1 cellular context compared by ENCODE assay signal in the genomic region with DNA sequence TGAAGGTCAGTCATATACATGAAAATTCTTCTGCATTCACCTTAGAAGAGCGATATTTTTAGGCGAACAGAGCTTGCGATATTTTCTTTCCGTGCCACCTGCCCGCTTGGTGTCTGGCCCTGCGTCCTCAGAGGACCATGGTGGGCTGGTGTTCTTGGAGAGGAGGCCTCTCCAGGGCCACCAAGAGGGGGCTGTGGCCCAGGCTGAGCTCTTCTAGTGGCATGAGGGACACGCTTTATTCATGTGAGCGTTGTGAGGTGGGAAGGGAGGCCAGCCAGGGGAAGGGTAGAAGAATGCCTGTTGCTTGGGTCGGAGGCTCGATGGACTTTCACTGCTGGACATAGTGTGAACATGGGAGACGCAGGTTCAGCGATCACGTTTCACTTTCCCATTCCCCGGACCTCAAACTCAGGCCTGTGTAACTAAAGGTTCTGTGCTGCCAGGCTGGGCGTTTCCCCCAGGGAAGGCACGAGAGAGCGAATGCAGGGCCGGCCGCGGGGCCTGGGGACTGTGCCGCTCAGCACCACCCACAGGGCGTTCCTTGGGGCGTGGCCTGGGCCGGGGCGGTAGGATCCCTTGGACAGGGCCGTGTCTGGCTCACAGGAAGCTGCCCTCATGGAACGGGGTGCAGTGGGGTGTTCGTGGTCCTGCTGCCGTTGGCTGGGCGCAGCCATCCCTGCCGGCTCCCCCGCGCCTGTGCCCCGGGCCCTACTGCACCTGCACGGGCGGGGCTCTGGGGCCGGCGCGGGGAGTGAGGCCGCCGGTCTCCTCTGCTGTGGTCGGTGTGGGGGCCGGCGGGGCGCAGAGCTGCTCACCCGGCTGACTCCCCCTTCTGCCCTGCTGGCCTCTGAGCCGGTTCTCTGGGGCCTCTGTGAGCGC.
TF ChIP-seq lines count a peak whose summit lies in the region.

No MANE protein-coding gene starts in this region.

TF ChIP-seq in HepG2, 621 proteins besides CTCF, POLR2A, EP300 and RAD21 (continued from another document and continues in another):
- TF ChIP-seq MIXL1 (CRISPR knock-in tag; IDR thresholded peaks at IDR 0.05): no peak
- TF ChIP-seq POLR2AphosphoS2 (IDR thresholded peaks at IDR 0.05; ENCODE audit: low read depth, low read length): no peak
- TF ChIP-seq CAMTA2 (CRISPR knock-in tag; IDR thresholded peaks at IDR 0.05; ENCODE audit: borderline replicate concordance): no peak
- TF ChIP-seq ZNF607 (CRISPR knock-in tag; IDR thresholded peaks at IDR 0.05; ENCODE audit: borderline replicate concordance): no peak
- TF ChIP-seq ZNF678 (CRISPR knock-in tag; IDR thresholded peaks at IDR 0.05): no peak
- no peak for TF ChIP-seq ZNF589 (CRISPR knock-in tag; conservative IDR thresholded peaks at IDR 0.05)
- TF ChIP-seq, protein P1, sequence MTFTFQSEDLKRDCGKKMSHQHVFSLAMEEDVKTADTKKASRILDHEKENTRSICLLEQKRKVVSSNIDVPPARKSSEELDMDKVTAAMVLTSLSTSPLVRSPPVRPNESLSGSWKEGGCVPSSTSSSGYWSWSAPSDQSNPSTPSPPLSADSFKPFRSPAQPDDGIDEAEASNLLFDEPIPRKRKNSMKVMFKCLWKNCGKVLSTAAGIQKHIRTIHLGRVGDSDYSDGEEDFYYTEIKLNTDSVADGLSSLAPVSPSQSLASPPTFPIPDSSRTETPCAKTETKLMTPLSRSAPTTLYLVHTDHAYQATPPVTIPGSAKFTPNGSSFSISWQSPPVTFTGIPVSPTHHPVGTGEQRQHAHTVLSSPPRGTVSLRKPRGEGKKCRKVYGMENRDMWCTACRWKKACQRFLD (CRISPR knock-in tag; IDR thresholded peaks at IDR 0.05; ENCODE audit: borderline replicate concordance): no peak
- TF ChIP-seq, protein P2, sequence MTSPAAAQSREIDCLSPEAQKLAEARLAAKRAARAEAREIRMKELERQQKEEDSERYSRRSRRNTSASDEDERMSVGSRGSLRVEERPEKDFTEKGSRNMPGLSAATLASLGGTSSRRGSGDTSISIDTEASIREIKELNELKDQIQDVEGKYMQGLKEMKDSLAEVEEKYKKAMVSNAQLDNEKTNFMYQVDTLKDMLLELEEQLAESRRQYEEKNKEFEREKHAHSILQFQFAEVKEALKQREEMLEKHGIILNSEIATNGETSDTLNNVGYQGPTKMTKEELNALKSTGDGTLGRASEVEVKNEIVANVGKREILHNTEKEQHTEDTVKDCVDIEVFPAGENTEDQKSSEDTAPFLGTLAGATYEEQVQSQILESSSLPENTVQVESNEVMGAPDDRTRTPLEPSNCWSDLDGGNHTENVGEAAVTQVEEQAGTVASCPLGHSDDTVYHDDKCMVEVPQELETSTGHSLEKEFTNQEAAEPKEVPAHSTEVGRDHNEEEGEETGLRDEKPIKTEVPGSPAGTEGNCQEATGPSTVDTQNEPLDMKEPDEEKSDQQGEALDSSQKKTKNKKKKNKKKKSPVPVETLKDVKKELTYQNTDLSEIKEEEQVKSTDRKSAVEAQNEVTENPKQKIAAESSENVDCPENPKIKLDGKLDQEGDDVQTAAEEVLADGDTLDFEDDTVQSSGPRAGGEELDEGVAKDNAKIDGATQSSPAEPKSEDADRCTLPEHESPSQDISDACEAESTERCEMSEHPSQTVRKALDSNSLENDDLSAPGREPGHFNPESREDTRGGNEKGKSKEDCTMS (CRISPR knock-in tag; conservative IDR thresholded peaks at IDR 0.05): no peak
- TF ChIP-seq, protein P3, sequence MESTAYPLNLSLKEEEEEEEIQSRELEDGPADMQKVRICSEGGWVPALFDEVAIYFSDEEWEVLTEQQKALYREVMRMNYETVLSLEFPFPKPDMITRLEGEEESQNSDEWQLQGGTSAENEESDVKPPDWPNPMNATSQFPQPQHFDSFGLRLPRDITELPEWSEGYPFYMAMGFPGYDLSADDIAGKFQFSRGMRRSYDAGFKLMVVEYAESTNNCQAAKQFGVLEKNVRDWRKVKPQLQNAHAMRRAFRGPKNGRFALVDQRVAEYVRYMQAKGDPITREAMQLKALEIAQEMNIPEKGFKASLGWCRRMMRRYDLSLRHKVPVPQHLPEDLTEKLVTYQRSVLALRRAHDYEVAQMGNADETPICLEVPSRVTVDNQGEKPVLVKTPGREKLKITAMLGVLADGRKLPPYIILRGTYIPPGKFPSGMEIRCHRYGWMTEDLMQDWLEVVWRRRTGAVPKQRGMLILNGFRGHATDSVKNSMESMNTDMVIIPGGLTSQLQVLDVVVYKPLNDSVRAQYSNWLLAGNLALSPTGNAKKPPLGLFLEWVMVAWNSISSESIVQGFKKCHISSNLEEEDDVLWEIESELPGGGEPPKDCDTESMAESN (CRISPR knock-in tag; conservative IDR thresholded peaks at IDR 0.05): no peak
- TF ChIP-seq ZNF274 (CRISPR knock-in tag; IDR thresholded peaks at IDR 0.05): no peak
- TF ChIP-seq THYN1 (CRISPR knock-in tag; IDR thresholded peaks at IDR 0.05; ENCODE audit: borderline replicate concordance, low read depth): no peak
- TF ChIP-seq, protein P4, sequence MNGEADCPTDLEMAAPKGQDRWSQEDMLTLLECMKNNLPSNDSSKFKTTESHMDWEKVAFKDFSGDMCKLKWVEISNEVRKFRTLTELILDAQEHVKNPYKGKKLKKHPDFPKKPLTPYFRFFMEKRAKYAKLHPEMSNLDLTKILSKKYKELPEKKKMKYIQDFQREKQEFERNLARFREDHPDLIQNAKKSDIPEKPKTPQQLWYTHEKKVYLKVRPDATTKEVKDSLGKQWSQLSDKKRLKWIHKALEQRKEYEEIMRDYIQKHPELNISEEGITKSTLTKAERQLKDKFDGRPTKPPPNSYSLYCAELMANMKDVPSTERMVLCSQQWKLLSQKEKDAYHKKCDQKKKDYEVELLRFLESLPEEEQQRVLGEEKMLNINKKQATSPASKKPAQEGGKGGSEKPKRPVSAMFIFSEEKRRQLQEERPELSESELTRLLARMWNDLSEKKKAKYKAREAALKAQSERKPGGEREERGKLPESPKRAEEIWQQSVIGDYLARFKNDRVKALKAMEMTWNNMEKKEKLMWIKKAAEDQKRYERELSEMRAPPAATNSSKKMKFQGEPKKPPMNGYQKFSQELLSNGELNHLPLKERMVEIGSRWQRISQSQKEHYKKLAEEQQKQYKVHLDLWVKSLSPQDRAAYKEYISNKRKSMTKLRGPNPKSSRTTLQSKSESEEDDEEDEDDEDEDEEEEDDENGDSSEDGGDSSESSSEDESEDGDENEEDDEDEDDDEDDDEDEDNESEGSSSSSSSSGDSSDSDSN (CRISPR knock-in tag; IDR thresholded peaks at IDR 0.05): peak; percentile 40; the same call in 1 of the 2 replicates
- TF ChIP-seq MXI1 (IDR thresholded peaks at IDR 0.05; ENCODE audit: borderline replicate concordance, low read depth, low read length): no peak
- no peak for TF ChIP-seq ZNF788 (CRISPR knock-in tag; IDR thresholded peaks at IDR 0.05; ENCODE audit: borderline replicate concordance)
- TF ChIP-seq ZNF549 (CRISPR knock-in tag; IDR thresholded peaks at IDR 0.05): no peak
- 0 out of 2 replicates have a peak, but pooled peaks have one; percentile 30 for TF ChIP-seq ZNF773 (CRISPR knock-in tag; IDR thresholded peaks at IDR 0.05; ENCODE audit: borderline replicate concordance)
- TF ChIP-seq, protein P5, sequence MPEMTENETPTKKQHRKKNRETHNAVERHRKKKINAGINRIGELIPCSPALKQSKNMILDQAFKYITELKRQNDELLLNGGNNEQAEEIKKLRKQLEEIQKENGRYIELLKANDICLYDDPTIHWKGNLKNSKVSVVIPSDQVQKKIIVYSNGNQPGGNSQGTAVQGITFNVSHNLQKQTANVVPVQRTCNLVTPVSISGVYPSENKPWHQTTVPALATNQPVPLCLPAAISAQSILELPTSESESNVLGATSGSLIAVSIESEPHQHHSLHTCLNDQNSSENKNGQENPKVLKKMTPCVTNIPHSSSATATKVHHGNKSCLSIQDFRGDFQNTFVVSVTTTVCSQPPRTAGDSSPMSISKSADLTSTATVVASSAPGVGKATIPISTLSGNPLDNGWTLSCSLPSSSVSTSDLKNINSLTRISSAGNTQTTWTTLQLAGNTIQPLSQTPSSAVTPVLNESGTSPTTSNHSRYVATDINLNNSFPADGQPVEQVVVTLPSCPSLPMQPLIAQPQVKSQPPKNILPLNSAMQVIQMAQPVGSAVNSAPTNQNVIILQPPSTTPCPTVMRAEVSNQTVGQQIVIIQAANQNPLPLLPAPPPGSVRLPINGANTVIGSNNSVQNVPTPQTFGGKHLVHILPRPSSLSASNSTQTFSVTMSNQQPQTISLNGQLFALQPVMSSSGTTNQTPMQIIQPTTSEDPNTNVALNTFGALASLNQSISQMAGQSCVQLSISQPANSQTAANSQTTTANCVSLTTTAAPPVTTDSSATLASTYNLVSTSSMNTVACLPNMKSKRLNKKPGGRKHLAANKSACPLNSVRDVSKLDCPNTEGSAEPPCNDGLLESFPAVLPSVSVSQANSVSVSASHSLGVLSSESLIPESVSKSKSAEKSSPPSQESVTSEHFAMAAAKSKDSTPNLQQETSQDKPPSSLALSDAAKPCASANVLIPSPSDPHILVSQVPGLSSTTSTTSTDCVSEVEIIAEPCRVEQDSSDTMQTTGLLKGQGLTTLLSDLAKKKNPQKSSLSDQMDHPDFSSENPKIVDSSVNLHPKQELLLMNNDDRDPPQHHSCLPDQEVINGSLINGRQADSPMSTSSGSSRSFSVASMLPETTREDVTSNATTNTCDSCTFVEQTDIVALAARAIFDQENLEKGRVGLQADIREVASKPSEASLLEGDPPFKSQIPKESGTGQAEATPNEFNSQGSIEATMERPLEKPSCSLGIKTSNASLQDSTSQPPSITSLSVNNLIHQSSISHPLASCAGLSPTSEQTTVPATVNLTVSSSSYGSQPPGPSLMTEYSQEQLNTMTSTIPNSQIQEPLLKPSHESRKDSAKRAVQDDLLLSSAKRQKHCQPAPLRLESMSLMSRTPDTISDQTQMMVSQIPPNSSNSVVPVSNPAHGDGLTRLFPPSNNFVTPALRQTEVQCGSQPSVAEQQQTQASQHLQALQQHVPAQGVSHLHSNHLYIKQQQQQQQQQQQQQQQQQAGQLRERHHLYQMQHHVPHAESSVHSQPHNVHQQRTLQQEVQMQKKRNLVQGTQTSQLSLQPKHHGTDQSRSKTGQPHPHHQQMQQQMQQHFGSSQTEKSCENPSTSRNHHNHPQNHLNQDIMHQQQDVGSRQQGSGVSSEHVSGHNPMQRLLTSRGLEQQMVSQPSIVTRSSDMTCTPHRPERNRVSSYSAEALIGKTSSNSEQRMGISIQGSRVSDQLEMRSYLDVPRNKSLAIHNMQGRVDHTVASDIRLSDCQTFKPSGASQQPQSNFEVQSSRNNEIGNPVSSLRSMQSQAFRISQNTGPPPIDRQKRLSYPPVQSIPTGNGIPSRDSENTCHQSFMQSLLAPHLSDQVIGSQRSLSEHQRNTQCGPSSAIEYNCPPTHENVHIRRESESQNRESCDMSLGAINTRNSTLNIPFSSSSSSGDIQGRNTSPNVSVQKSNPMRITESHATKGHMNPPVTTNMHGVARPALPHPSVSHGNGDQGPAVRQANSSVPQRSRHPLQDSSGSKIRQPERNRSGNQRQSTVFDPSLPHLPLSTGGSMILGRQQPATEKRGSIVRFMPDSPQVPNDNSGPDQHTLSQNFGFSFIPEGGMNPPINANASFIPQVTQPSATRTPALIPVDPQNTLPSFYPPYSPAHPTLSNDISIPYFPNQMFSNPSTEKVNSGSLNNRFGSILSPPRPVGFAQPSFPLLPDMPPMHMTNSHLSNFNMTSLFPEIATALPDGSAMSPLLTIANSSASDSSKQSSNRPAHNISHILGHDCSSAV (CRISPR knock-in tag; IDR thresholded peaks at IDR 0.05; ENCODE audit: borderline replicate concordance): no peak
- TF ChIP-seq WIZ (CRISPR knock-in tag; IDR thresholded peaks at IDR 0.05): 0 out of 2 replicates have a peak, but pooled peaks have one; percentile 37
- TF ChIP-seq, protein P6, sequence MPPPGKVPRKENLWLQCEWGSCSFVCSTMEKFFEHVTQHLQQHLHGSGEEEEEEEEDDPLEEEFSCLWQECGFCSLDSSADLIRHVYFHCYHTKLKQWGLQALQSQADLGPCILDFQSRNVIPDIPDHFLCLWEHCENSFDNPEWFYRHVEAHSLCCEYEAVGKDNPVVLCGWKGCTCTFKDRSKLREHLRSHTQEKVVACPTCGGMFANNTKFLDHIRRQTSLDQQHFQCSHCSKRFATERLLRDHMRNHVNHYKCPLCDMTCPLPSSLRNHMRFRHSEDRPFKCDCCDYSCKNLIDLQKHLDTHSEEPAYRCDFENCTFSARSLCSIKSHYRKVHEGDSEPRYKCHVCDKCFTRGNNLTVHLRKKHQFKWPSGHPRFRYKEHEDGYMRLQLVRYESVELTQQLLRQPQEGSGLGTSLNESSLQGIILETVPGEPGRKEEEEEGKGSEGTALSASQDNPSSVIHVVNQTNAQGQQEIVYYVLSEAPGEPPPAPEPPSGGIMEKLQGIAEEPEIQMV (CRISPR knock-in tag; IDR thresholded peaks at IDR 0.05; ENCODE audit: low read depth): 0 out of 2 replicates have a peak, but pooled peaks have one; percentile 36
- TF ChIP-seq ATF7-NPFF (CRISPR knock-in tag; IDR thresholded peaks at IDR 0.05; ENCODE audit: low read depth): no peak
- no peak for TF ChIP-seq ZNF224 (CRISPR knock-in tag; IDR thresholded peaks at IDR 0.05)
- TF ChIP-seq ZNF329 (CRISPR knock-in tag; IDR thresholded peaks at IDR 0.05; ENCODE audit: low read depth): no peak
- TF ChIP-seq MTA3 (CRISPR knock-in tag; IDR thresholded peaks at IDR 0.05): no peak
- TF ChIP-seq ELF3 (CRISPR knock-in tag; IDR thresholded peaks at IDR 0.05): no peak
- no peak for TF ChIP-seq ZNF296 (CRISPR knock-in tag; conservative IDR thresholded peaks at IDR 0.05)
- no peak for TF ChIP-seq ZIK1 (CRISPR knock-in tag; IDR thresholded peaks at IDR 0.05; ENCODE audit: borderline replicate concordance, low read depth)
- no peak for TF ChIP-seq FOXA1 (IDR thresholded peaks at IDR 0.05)
- TF ChIP-seq FOXA1 (CRISPR knock-in tag; IDR thresholded peaks at IDR 0.05): no peak
- TF ChIP-seq ZMAT3 (CRISPR knock-in tag; conservative IDR thresholded peaks at IDR 0.05): peak; percentile 31; the same call in 1 of the 2 replicates
- TF ChIP-seq, protein P7, sequence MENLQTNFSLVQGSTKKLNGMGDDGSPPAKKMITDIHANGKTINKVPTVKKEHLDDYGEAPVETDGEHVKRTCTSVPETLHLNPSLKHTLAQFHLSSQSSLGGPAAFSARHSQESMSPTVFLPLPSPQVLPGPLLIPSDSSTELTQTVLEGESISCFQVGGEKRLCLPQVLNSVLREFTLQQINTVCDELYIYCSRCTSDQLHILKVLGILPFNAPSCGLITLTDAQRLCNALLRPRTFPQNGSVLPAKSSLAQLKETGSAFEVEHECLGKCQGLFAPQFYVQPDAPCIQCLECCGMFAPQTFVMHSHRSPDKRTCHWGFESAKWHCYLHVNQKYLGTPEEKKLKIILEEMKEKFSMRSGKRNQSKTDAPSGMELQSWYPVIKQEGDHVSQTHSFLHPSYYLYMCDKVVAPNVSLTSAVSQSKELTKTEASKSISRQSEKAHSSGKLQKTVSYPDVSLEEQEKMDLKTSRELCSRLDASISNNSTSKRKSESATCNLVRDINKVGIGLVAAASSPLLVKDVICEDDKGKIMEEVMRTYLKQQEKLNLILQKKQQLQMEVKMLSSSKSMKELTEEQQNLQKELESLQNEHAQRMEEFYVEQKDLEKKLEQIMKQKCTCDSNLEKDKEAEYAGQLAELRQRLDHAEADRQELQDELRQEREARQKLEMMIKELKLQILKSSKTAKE (CRISPR knock-in tag; IDR thresholded peaks at IDR 0.05; ENCODE audit: borderline replicate concordance): no peak
- no peak for TF ChIP-seq THAP11 (CRISPR knock-in tag; IDR thresholded peaks at IDR 0.05)
